ENCODE assay signal across 9 cellular contexts in the genomic region with DNA sequence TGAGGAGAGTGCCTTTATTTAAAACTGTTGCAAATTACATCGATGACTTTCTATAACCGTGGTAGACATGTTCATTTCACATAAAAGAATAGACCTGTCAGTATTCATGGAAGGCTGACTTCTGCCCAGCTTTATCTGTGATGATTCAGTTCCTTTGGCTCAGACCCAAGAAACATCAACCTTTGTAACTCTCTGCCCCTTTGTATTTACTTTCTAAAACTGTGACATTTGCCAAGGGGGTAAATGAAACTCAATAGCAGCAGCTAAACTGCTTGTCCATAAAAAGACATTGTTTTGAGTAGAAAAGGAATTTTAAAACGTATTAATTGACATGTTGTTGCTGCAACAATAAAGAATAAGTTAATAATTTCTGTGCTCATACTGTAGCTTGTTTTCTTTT.
DNase-seq lines count a peak whose midpoint lies in the region; ATAC-seq and TF ChIP-seq lines count a peak whose summit lies in the region.
"Had no signal": no experiment of that assay in that cellular context is flagged by ENCODE, and none has a peak within 500 bp of the region (broad histone marks: within the 10 kb centered on the region; RNA-seq: fewer than 3 reads in every experiment).

No MANE protein-coding gene starts in this region.

- H2AFZ ChIP-seq in GM23248: no peak overlapping the region
- H2AFZ ChIP-seq in mammary epithelial cell (ENCODE audit: low read depth, low read length): no peak overlapping the region
- H2AFZ ChIP-seq in mesenchymal stem cell (ENCODE audit: low read depth, low read length): no peak overlapping the region

- H3K9ac ChIP-seq in GM23248: no peak overlapping the region
- H3K9ac ChIP-seq in mammary epithelial cell (ENCODE audit: insufficient read depth, low read length): no peak overlapping the region
- H3K9ac ChIP-seq in mesenchymal stem cell (ENCODE audit: low read length): peak overlapping the region; percentile 67

- DNase-seq in GM23248 (peak; percentile 66), NCI-H2196 treated with DMSO at 0.1 percent for 48 hours (lab: John Stamatoyannopoulos, UW; ENCODE audit: unreplicated experiment) (peak; percentile 40), mammary epithelial cell (peak; percentile 74), mesenchymal stem cell (peak; percentile 72), cerebellar nuclear complex (lab: John Stamatoyannopoulos, UW) (no peak)
- DNase-seq in activated CD4-positive, alpha-beta memory T cell treated with anti-CD3 and anti-CD28 coated beads for 36 hours: no peak
- DNase-seq in activated naive CD4-positive, alpha-beta T cell treated with anti-CD3 and anti-CD28 coated beads for 36 hours: no peak
- DNase-seq in CD8-positive, alpha-beta T cell: no peak
- DNase-seq: stimulated activated naive CD4-positive, alpha-beta T cell treated with Interleukin-2 at 50 U/mL for 16 hours had no signal

- H3K9me3 ChIP-seq in GM23248 (ENCODE audit: low read depth) (no peaks in the 10 kb centered on the region), mammary epithelial cell (replicated peaks; ENCODE audit: insufficient read depth, low read length) (no peaks in the 10 kb centered on the region), mesenchymal stem cell (ENCODE audit: control insufficient read depth, low read length) (no peaks in the 10 kb centered on the region)
- no peaks in the 10 kb centered on the region for H3K9me3 ChIP-seq in CD8-positive, alpha-beta T cell (ENCODE audit: low read length)

- no peaks in the 10 kb centered on the region for H3K9me3 Mint-ChIP-seq in activated CD4-positive, alpha-beta memory T cell treated with anti-CD3 and anti-CD28 coated beads for 36 hours
- no peaks in the 10 kb centered on the region for H3K9me3 Mint-ChIP-seq in activated naive CD4-positive, alpha-beta T cell treated with anti-CD3 and anti-CD28 coated beads for 36 hours
- H3K9me3 Mint-ChIP-seq in CD8-positive, alpha-beta T cell: no peaks in the 10 kb centered on the region

- H2BK15ac ChIP-seq in mesenchymal stem cell (ENCODE audit: low read depth, poor library complexity, severe bottlenecking): no peak overlapping the region

- no peak overlapping the region for H3K18ac ChIP-seq in mesenchymal stem cell (ENCODE audit: low read depth in 1 of 2, low read length in 2 of 2)

- peak overlapping the region; percentile 63 for H3K4me2 ChIP-seq in GM23248 (ENCODE audit: unreplicated experiment)
- peak overlapping the region; percentile 69 for H3K4me2 ChIP-seq in mammary epithelial cell (ENCODE audit: insufficient read depth, low read depth, low read length)
- H3K4me2 ChIP-seq in mesenchymal stem cell (ENCODE audit: low read length, poor library complexity, severe bottlenecking): no peak overlapping the region

- BruUV-seq in mammary epithelial cell (replicated peaks; lab: Mats Ljungman, UMichigan): no TSS peak

- no peak overlapping the region for H3K4me3 ChIP-seq in GM23248
- no peak overlapping the region for H3K4me3 ChIP-seq in mammary epithelial cell (replicated peaks in 1 of 3; ENCODE audit: insufficient read depth in 1 of 3, low read depth in 2 of 3, low read length in 3 of 3)
- H3K4me3 ChIP-seq in mesenchymal stem cell (ENCODE audit: insufficient read depth in 1 of 2, low read depth in 1 of 2, low read length in 2 of 2): no peak overlapping the region
- no peak overlapping the region for H3K4me3 ChIP-seq in CD8-positive, alpha-beta T cell (ENCODE audit: low read depth, low read length)

- in situ Hi-C loops in GM23248 (cut with MboI): loop anchor here (10.0 kb wide), 2 partner anchors 125 to 315 kb away; no protein-coding TSS in a partner anchor
- in situ Hi-C loops in mammary epithelial cell (cut with MboI; ENCODE audit: low sequenced_read_pairs in 2 of 2): loop anchor here (25.0 kb wide), 1 partner anchor 597 kb away; no protein-coding TSS in a partner anchor

- no peak for ATAC-seq in CD8-positive, alpha-beta T cell

- H3K36me3 Mint-ChIP-seq in activated CD4-positive, alpha-beta memory T cell treated with anti-CD3 and anti-CD28 coated beads for 36 hours: no peaks in the 10 kb centered on the region
- H3K36me3 Mint-ChIP-seq in activated naive CD4-positive, alpha-beta T cell treated with anti-CD3 and anti-CD28 coated beads for 36 hours (ENCODE audit: low read depth): no peaks in the 10 kb centered on the region
- no peaks in the 10 kb centered on the region for H3K36me3 Mint-ChIP-seq in CD8-positive, alpha-beta T cell

- no peak overlapping the region for H3K4me3 Mint-ChIP-seq in activated CD4-positive, alpha-beta memory T cell treated with anti-CD3 and anti-CD28 coated beads for 36 hours
- H3K4me3 Mint-ChIP-seq in activated naive CD4-positive, alpha-beta T cell treated with anti-CD3 and anti-CD28 coated beads for 36 hours: no peak overlapping the region
- no peak overlapping the region for H3K4me3 Mint-ChIP-seq in CD8-positive, alpha-beta T cell

- H4K20me1 ChIP-seq in GM23248 (ENCODE audit: insufficient read depth) (no peaks in the 10 kb centered on the region), mammary epithelial cell (ENCODE audit: insufficient read depth, low read length) (no peaks in the 10 kb centered on the region)

- H3K27ac ChIP-seq in GM23248 (peak overlapping the region; percentile 82), mammary epithelial cell (ENCODE audit: insufficient read depth, low read depth, low read length) (no peak overlapping the region), mesenchymal stem cell (ENCODE audit: low read length, poor library complexity, severe bottlenecking) (peak overlapping the region; percentile 31)
- no peak overlapping the region for H3K27ac ChIP-seq in CD8-positive, alpha-beta T cell (ENCODE audit: low read depth, low read length)

- no peaks in the 10 kb centered on the region for H3K9me2 ChIP-seq in GM23248 (ENCODE audit: insufficient read depth)

- H3K36me3 ChIP-seq in GM23248 (ENCODE audit: low read depth) (no peaks in the 10 kb centered on the region), mammary epithelial cell (ENCODE audit: insufficient read depth, low read length) (no peaks in the 10 kb centered on the region), mesenchymal stem cell (ENCODE audit: control insufficient read depth in 1 of 2, insufficient read depth in 2 of 2, low read depth in 1 of 2, low read length in 2 of 2) (no peaks in the 10 kb centered on the region)
- no peaks in the 10 kb centered on the region for H3K36me3 ChIP-seq in CD8-positive, alpha-beta T cell (ENCODE audit: insufficient read depth, low read length)

- H3F3A ChIP-seq in GM23248 (ENCODE audit: insufficient read depth): peaks cover 26% of the 10 kb centered on the region

- no peak overlapping the region for H2BK12ac ChIP-seq in mesenchymal stem cell (ENCODE audit: low read length in 2 of 2)

- no peak overlapping the region for H3K23ac ChIP-seq in mesenchymal stem cell (ENCODE audit: low read length in 2 of 2)

- no peak for TF ChIP-seq CTCF in mammary epithelial cell (conservative IDR thresholded peaks at IDR 0.05 in 1 of 2, IDR thresholded peaks at IDR 0.05 in 1 of 2; ENCODE audit: extremely low read depth in 1 of 2, insufficient read depth in 1 of 2, low read depth in 1 of 2, low read length in 2 of 2)
- TF ChIP-seq CTCF in CD8-positive, alpha-beta T cell (IDR thresholded peaks at IDR 0.05): no peak

- H3K79me2 ChIP-seq in GM23248 (ENCODE audit: insufficient read depth) (no peaks in the 10 kb centered on the region), mammary epithelial cell (ENCODE audit: insufficient read depth, low read length) (no peaks in the 10 kb centered on the region)

- H3K27me3 Mint-ChIP-seq in activated CD4-positive, alpha-beta memory T cell treated with anti-CD3 and anti-CD28 coated beads for 36 hours: no peaks in the 10 kb centered on the region
- no peaks in the 10 kb centered on the region for H3K27me3 Mint-ChIP-seq in activated naive CD4-positive, alpha-beta T cell treated with anti-CD3 and anti-CD28 coated beads for 36 hours (ENCODE audit: low read depth)
- H3K27me3 Mint-ChIP-seq in CD8-positive, alpha-beta T cell (ENCODE audit: low read depth): peaks cover 3% of the 10 kb centered on the region

- H3K4me1 ChIP-seq in GM23248 (ENCODE audit: insufficient read depth): peaks cover 43% of the 10 kb centered on the region
- peaks cover 20% of the 10 kb centered on the region for H3K4me1 ChIP-seq in mammary epithelial cell (ENCODE audit: insufficient read depth, low read length)
- H3K4me1 ChIP-seq in mesenchymal stem cell (ENCODE audit: control insufficient read depth, insufficient read depth, low read depth, low read length): peaks cover 5% of the 10 kb centered on the region
- H3K4me1 ChIP-seq in CD8-positive, alpha-beta T cell (ENCODE audit: insufficient read depth, low read length): no peaks in the 10 kb centered on the region

- dilution Hi-C loops in mammary epithelial cell (cut with HindIII; ENCODE audit: low sequenced_read_pairs): no loop called here

- H2BK5ac ChIP-seq in mesenchymal stem cell (ENCODE audit: low read depth, low read length, poor library complexity, severe bottlenecking): no peak overlapping the region

- H3K4me1 Mint-ChIP-seq in activated CD4-positive, alpha-beta memory T cell treated with anti-CD3 and anti-CD28 coated beads for 36 hours (ENCODE audit: low read depth): no peaks in the 10 kb centered on the region
- no peaks in the 10 kb centered on the region for H3K4me1 Mint-ChIP-seq in activated naive CD4-positive, alpha-beta T cell treated with anti-CD3 and anti-CD28 coated beads for 36 hours (ENCODE audit: low read depth)
- H3K4me1 Mint-ChIP-seq in CD8-positive, alpha-beta T cell (ENCODE audit: low read depth): no peaks in the 10 kb centered on the region

- no peaks in the 10 kb centered on the region for H3K27me3 ChIP-seq in GM23248 (replicated peaks; ENCODE audit: insufficient read depth)
- H3K27me3 ChIP-seq in mammary epithelial cell (ENCODE audit: insufficient read depth, low read length): no peaks in the 10 kb centered on the region
- no peaks in the 10 kb centered on the region for H3K27me3 ChIP-seq in mesenchymal stem cell (ENCODE audit: control insufficient read depth in 1 of 2, insufficient read depth in 1 of 2, low read length in 2 of 2)
- H3K27me3 ChIP-seq in CD8-positive, alpha-beta T cell (ENCODE audit: insufficient read depth, low read length): no peaks in the 10 kb centered on the region

- intact Hi-C loops in mammary epithelial cell (cut with micrococcal nuclease): no loop called here
- intact Hi-C loops in activated CD4-positive, alpha-beta memory T cell treated with anti-CD3 and anti-CD28 coated beads for 36 hours (cut with micrococcal nuclease): no loop called here
- intact Hi-C loops in activated naive CD4-positive, alpha-beta T cell treated with anti-CD3 and anti-CD28 coated beads for 36 hours (cut with micrococcal nuclease): no loop called here
- intact Hi-C loops in CD8-positive, alpha-beta T cell (cut with DNase I, micrococcal nuclease): no loop called here

- no peak overlapping the region for H4K91ac ChIP-seq in mesenchymal stem cell (ENCODE audit: low read length)

- 68 to 74% methylated on average over 3 of the region's 3 CpGs for WGBS in GM23248 (ENCODE audit: low coverage in 1 of 2, low lambda C conversion rate in 2 of 2, missing lambda C conversion rate in 2 of 2), 2 experiments
- WGBS in mammary epithelial cell (ENCODE audit: low coverage, missing lambda C conversion rate): 4% methylated on average over 3 of the region's 3 CpGs
- WGBS in mesenchymal stem cell: 35% methylated on average over 2 of the region's 3 CpGs

- H2AK5ac ChIP-seq in mesenchymal stem cell (ENCODE audit: low read length, severe bottlenecking): no peak overlapping the region

- H4K8ac ChIP-seq in mesenchymal stem cell (ENCODE audit: low read length): no peak overlapping the region

- no peak overlapping the region for H3K27ac Mint-ChIP-seq in activated CD4-positive, alpha-beta memory T cell treated with anti-CD3 and anti-CD28 coated beads for 36 hours
- H3K27ac Mint-ChIP-seq in activated naive CD4-positive, alpha-beta T cell treated with anti-CD3 and anti-CD28 coated beads for 36 hours: no peak overlapping the region
- H3K27ac Mint-ChIP-seq in CD8-positive, alpha-beta T cell: no peak overlapping the region

- H3K14ac ChIP-seq in mesenchymal stem cell (ENCODE audit: low read length in 2 of 2): no peak overlapping the region

- no peak overlapping the region for H2BK120ac ChIP-seq in mesenchymal stem cell (ENCODE audit: low read depth, low read length)

- CTCF ChIA-PET in mammary epithelial cell (lab: Charles Lee; ENCODE audit: low non-redundant PET): interaction anchor here (0.8 kb wide), 1 partner anchor 174 kb away, joined by 3 read pairs; no protein-coding TSS in a partner anchor
- CTCF ChIA-PET in activated CD4-positive, alpha-beta memory T cell treated with anti-CD3 and anti-CD28 coated beads for 36 hours (lab: Charles Lee): interaction anchor here (1.7 to 2.3 kb wide), 2 partner anchors 17 to 282 kb away, joined by 6 to 10 read pairs; no protein-coding TSS in a partner anchor
- CTCF ChIA-PET in activated naive CD4-positive, alpha-beta T cell treated with anti-CD3 and anti-CD28 coated beads for 36 hours (lab: Charles Lee): interaction anchor here (1.0 to 2.6 kb wide), 3 partner anchors 283 to 361 kb away, joined by 3 to 9 read pairs (median 3); no protein-coding TSS in a partner anchor
- CTCF ChIA-PET in CD8-positive, alpha-beta T cell (lab: Charles Lee): interaction anchor here (0.8 to 2.6 kb wide), 5 partner anchors 52 to 656 kb away, joined by 3 to 9 read pairs (median 5); no protein-coding TSS in a partner anchor

- POLR2A ChIA-PET in activated CD4-positive, alpha-beta memory T cell treated with anti-CD3 and anti-CD28 coated beads for 36 hours (lab: Charles Lee): no interaction called here
- POLR2A ChIA-PET in CD8-positive, alpha-beta T cell (lab: Charles Lee): no interaction called here

- H3K79me1 ChIP-seq in mesenchymal stem cell (replicated peaks; ENCODE audit: low read length, poor library complexity, severe bottlenecking): no peaks in the 10 kb centered on the region

- no peak overlapping the region for H3K4ac ChIP-seq in mesenchymal stem cell (ENCODE audit: low read depth in 1 of 2, low read length in 2 of 2)

Comparison
In these comparisons a context has a peak if more than half of its experiments do, and no peak if none do; other contexts are left out.
1. DNase-seq: peak in GM23248 (single experiment), NCI-H2196 treated with DMSO at 0.1 percent for 48 hours (single experiment), mammary epithelial cell (single experiment) and mesenchymal stem cell (single experiment); none in activated CD4-positive, alpha-beta memory T cell treated with anti-CD3 and anti-CD28 coated beads for 36 hours (single experiment), activated naive CD4-positive, alpha-beta T cell treated with anti-CD3 and anti-CD28 coated beads for 36 hours (single experiment), cerebellar nuclear complex (0 of 2) and CD8-positive, alpha-beta T cell (0 of 7).
2. H3K27ac ChIP-seq: peak in GM23248 (single experiment) and mesenchymal stem cell (single experiment); none in mammary epithelial cell (single experiment) and CD8-positive, alpha-beta T cell (single experiment).